18 cellular contexts compared by ENCODE assay signal in genomic region chr2:182302174-182302573, GRCh38.
DNase-seq lines count a peak whose midpoint lies in the region; ATAC-seq, FAIRE-seq and TF ChIP-seq lines count a peak whose summit lies in the region.
"Had no signal": no experiment of that assay in that cellular context is flagged by ENCODE, and none has a peak within 500 bp of the region (broad histone marks: within the 10 kb centered on the region; RNA-seq: fewer than 3 reads in every experiment).

No MANE protein-coding gene starts in this region.

- peaks cover 6% of the 10 kb centered on the region for H3K4me1 Mint-ChIP-seq in neural crest cell
- H3K4me1 Mint-ChIP-seq: CD4-positive, alpha-beta memory T cell had no signal

- TF ChIP-seq CTCF in AG10803 (conservative IDR thresholded peaks at IDR 0.05; ENCODE audit: low read length) (no peak), brain microvascular endothelial cell (IDR thresholded peaks at IDR 0.05; ENCODE audit: low read depth, low read length, missing control alignments) (no peak), neural crest cell (conservative IDR thresholded peaks at IDR 0.05) (no peak)

- no peaks in the 10 kb centered on the region for H3K36me3 Mint-ChIP-seq in neural crest cell (ENCODE audit: low read depth)
- H3K36me3 Mint-ChIP-seq: CD4-positive, alpha-beta memory T cell had no signal

- peak overlapping the region; percentile 58 for H3K27ac Mint-ChIP-seq in neural crest cell (ENCODE audit: unreplicated experiment)
- H3K27ac Mint-ChIP-seq: effector memory CD8-positive, alpha-beta T cell had no signal

- in situ Hi-C loops in brain microvascular endothelial cell (cut with HindIII; ENCODE audit: low pct_ligation_motif_present, low sequenced_read_pairs), result no loop called here

- H3K9me3 Mint-ChIP-seq in neural crest cell, result peaks cover 4% of the 10 kb centered on the region
- H3K9me3 Mint-ChIP-seq: effector memory CD8-positive, alpha-beta T cell had no signal

- no peak overlapping the region for H3K4me3 Mint-ChIP-seq in neural crest cell
- H3K4me3 Mint-ChIP-seq: CD4-positive, alpha-beta memory T cell; effector memory CD8-positive, alpha-beta T cell had no signal

- H3K27ac ChIP-seq in brain microvascular endothelial cell, result no peak overlapping the region
- H3K27ac ChIP-seq: cardiac muscle cell, parathyroid adenoma, SK-N-MC, suprapubic skin, VCaP had no signal

- no peak overlapping the region for H3K4me3 ChIP-seq in AG10803 (ENCODE audit: low read length)
- no peak overlapping the region for H3K4me3 ChIP-seq in brain microvascular endothelial cell (ENCODE audit: low read depth, low read length)
- H3K4me3 ChIP-seq: cardiac muscle cell, SK-N-MC, suprapubic skin had no signal

- DNase-seq in AG10803 (ENCODE audit: low read depth), result peak; percentile 46
- DNase-seq in HTR-8/SVneo (ENCODE audit: insufficient read length, low spot score), result peak; percentile 15
- DNase-seq in brain microvascular endothelial cell, result peak; percentile 78
- no peak for DNase-seq in neural crest cell (ENCODE audit: low read depth, low spot score)
- DNase-seq in NCI-H2196 treated with DMSO at 0.1 percent for 48 hours (lab: John Stamatoyannopoulos, UW; ENCODE audit: unreplicated experiment), result no peak
- DNase-seq: CD4-positive, alpha-beta memory T cell; effector memory CD8-positive, alpha-beta T cell; islet precursor cell; midbrain; NCI-H1105 treated with DMSO at 0.1 percent for 48 hours had no signal

- no peak for FAIRE-seq in HTR-8/SVneo (lab: Jason Lieb, UNC)

- no peaks in the 10 kb centered on the region for H3K27me3 ChIP-seq in brain microvascular endothelial cell (replicated peaks)
- H3K27me3 ChIP-seq: cardiac muscle cell, suprapubic skin had no signal

- no peak for ATAC-seq in HG03439 (IDR thresholded peaks at IDR 0.05; ENCODE audit: unreplicated experiment)
- no peak for ATAC-seq in GM19467 (IDR thresholded peaks at IDR 0.05; ENCODE audit: unreplicated experiment)
- ATAC-seq in GM19023 (IDR thresholded peaks at IDR 0.05; ENCODE audit: unreplicated experiment), result no peak
- ATAC-seq: effector memory CD8-positive, alpha-beta T cell had no signal

- no peaks in the 10 kb centered on the region for H3K27me3 Mint-ChIP-seq in neural crest cell (ENCODE audit: low read depth)
- H3K27me3 Mint-ChIP-seq: CD4-positive, alpha-beta memory T cell; effector memory CD8-positive, alpha-beta T cell had no signal

- no peaks in the 10 kb centered on the region for H3K36me3 ChIP-seq in brain microvascular endothelial cell (replicated peaks)
- H3K36me3 ChIP-seq: cardiac muscle cell, suprapubic skin had no signal

Comparison
In these comparisons a context has a peak if more than half of its experiments do, and no peak if none do; other contexts are left out.
1. DNase-seq: peak in AG10803 (single experiment), HTR-8/SVneo (single experiment) and brain microvascular endothelial cell (single experiment); none in neural crest cell (single experiment) and NCI-H2196 treated with DMSO at 0.1 percent for 48 hours (single experiment).